20 cellular contexts compared by ENCODE assay signal in genomic region chr17:514584-514983, GRCh38.
A peak's percentile ranks its signal among the peaks of the same experiment; 100 is the strongest.
DNase-seq lines count a peak whose midpoint lies in the region; ATAC-seq and TF ChIP-seq lines count a peak whose summit lies in the region.
"Had no signal": no experiment of that assay in that cellular context is flagged by ENCODE, and none has a peak within 500 bp of the region (broad histone marks: within the 10 kb centered on the region; RNA-seq: fewer than 3 reads in every experiment).

No MANE protein-coding gene starts in this region.

- peaks cover 2% of the 10 kb centered on the region for H3K27me3 Mint-ChIP-seq in activated naive CD8-positive, alpha-beta T cell treated with anti-CD3 and anti-CD28 coated beads, Interleukin-2, amount 10 ng/mL, durations not matched to agents 7 days and 5 days
- no peaks in the 10 kb centered on the region for H3K27me3 Mint-ChIP-seq in activated naive CD8-positive, alpha-beta T cell treated with anti-CD3 and anti-CD28 coated beads for 36 hours
- H3K27me3 Mint-ChIP-seq in activated T-helper 17 cell treated with anti-CD3 and anti-CD28 coated beads, Interleukin-2, amount 50 U/mL, for 72 hours, result no peaks in the 10 kb centered on the region
- H3K27me3 Mint-ChIP-seq in neural crest cell (ENCODE audit: low read depth), result peaks cover 2% of the 10 kb centered on the region
- H3K27me3 Mint-ChIP-seq: CD4-positive, alpha-beta memory T cell; IgD-negative memory B cell had no signal

- peaks cover 6% of the 10 kb centered on the region for H3K9me3 Mint-ChIP-seq in activated naive CD8-positive, alpha-beta T cell treated with anti-CD3 and anti-CD28 coated beads, Interleukin-2, amount 10 ng/mL, durations not matched to agents 7 days and 5 days
- H3K9me3 Mint-ChIP-seq in activated naive CD8-positive, alpha-beta T cell treated with anti-CD3 and anti-CD28 coated beads for 36 hours, result peaks cover 6% of the 10 kb centered on the region
- H3K9me3 Mint-ChIP-seq in activated T-helper 17 cell treated with anti-CD3 and anti-CD28 coated beads, Interleukin-2, amount 50 U/mL, for 72 hours, result no peaks in the 10 kb centered on the region
- peaks cover 6% of the 10 kb centered on the region for H3K9me3 Mint-ChIP-seq in neural crest cell
- H3K9me3 Mint-ChIP-seq: IgD-negative memory B cell had no signal

- no peaks in the 10 kb centered on the region for H3K4me1 Mint-ChIP-seq in activated naive CD8-positive, alpha-beta T cell treated with anti-CD3 and anti-CD28 coated beads, Interleukin-2, amount 10 ng/mL, durations not matched to agents 7 days and 5 days
- no peaks in the 10 kb centered on the region for H3K4me1 Mint-ChIP-seq in activated naive CD8-positive, alpha-beta T cell treated with anti-CD3 and anti-CD28 coated beads for 36 hours
- H3K4me1 Mint-ChIP-seq in activated T-helper 17 cell treated with anti-CD3 and anti-CD28 coated beads, Interleukin-2, amount 50 U/mL, for 72 hours, result no peaks in the 10 kb centered on the region
- no peaks in the 10 kb centered on the region for H3K4me1 Mint-ChIP-seq in neural crest cell
- H3K4me1 Mint-ChIP-seq: CD4-positive, alpha-beta memory T cell; IgD-negative memory B cell had no signal

- H3K27ac Mint-ChIP-seq in activated naive CD8-positive, alpha-beta T cell treated with anti-CD3 and anti-CD28 coated beads, Interleukin-2, amount 10 ng/mL, durations not matched to agents 7 days and 5 days, result no peak overlapping the region
- H3K27ac Mint-ChIP-seq in activated naive CD8-positive, alpha-beta T cell treated with anti-CD3 and anti-CD28 coated beads for 36 hours, result no peak overlapping the region
- H3K27ac Mint-ChIP-seq in activated T-helper 17 cell treated with anti-CD3 and anti-CD28 coated beads, Interleukin-2, amount 50 U/mL, for 72 hours, result no peak overlapping the region
- H3K27ac Mint-ChIP-seq in neural crest cell (ENCODE audit: unreplicated experiment), result peak overlapping the region; percentile 57
- H3K27ac Mint-ChIP-seq: CD4-positive, alpha-beta memory T cell; H9; IgD-negative memory B cell had no signal

- TF ChIP-seq CTCF in neural crest cell (conservative IDR thresholded peaks at IDR 0.05), result no peak

- H3K4me3 Mint-ChIP-seq in activated naive CD8-positive, alpha-beta T cell treated with anti-CD3 and anti-CD28 coated beads, Interleukin-2, amount 10 ng/mL, durations not matched to agents 7 days and 5 days, result no peak overlapping the region
- H3K4me3 Mint-ChIP-seq in activated naive CD8-positive, alpha-beta T cell treated with anti-CD3 and anti-CD28 coated beads for 36 hours, result no peak overlapping the region
- no peak overlapping the region for H3K4me3 Mint-ChIP-seq in activated T-helper 17 cell treated with anti-CD3 and anti-CD28 coated beads, Interleukin-2, amount 50 U/mL, for 72 hours
- no peak overlapping the region for H3K4me3 Mint-ChIP-seq in neural crest cell
- H3K4me3 Mint-ChIP-seq: CD4-positive, alpha-beta memory T cell; H9 had no signal

- POLR2A ChIA-PET in activated naive CD8-positive, alpha-beta T cell treated with anti-CD3 and anti-CD28 coated beads, Interleukin-2, amount 10 ng/mL, durations not matched to agents 7 days and 5 days (lab: Charles Lee), result no interaction called here

- ATAC-seq in activated naive CD8-positive, alpha-beta T cell treated with anti-CD3 and anti-CD28 coated beads, Interleukin-2, amount 10 ng/mL, durations not matched to agents 7 days and 5 days (ENCODE audit: low read depth), result peak; percentile 65
- ATAC-seq in activated T-helper 17 cell treated with anti-CD3 and anti-CD28 coated beads, Interleukin-2, amount 50 U/mL, for 72 hours (replicated peaks), result peak; percentile 18
- ATAC-seq in GM18873 (IDR thresholded peaks at IDR 0.05; ENCODE audit: low FRiP score, unreplicated experiment), result no peak
- ATAC-seq: GM12878 had no signal

- no peak for DNase-seq in activated naive CD8-positive, alpha-beta T cell treated with anti-CD3 and anti-CD28 coated beads, Interleukin-2, amount 10 ng/mL, durations not matched to agents 7 days and 5 days
- no peak for DNase-seq in activated naive CD8-positive, alpha-beta T cell treated with anti-CD3 and anti-CD28 coated beads for 36 hours
- no peak for DNase-seq in neural crest cell (ENCODE audit: low read depth, low spot score)
- DNase-seq in SIG-M5 treated with dmso at 0.1 percent for 504 hours (lab: John Stamatoyannopoulos, UW; ENCODE audit: unreplicated experiment), result no peak
- no peak for DNase-seq in MV-4-11 (lab: John Stamatoyannopoulos, UW)
- DNase-seq: CD4-positive, alpha-beta memory T cell; DMS153; H9; Kasumi-1; MG63; NCI-H1105; NCI-H1694; NCI-H2107; NCI-H345; NCI-H524 treated with DMSO at 0.1 percent for 48 hours; PC-9 had no signal

- peaks cover 7% of the 10 kb centered on the region for H3K36me3 Mint-ChIP-seq in activated naive CD8-positive, alpha-beta T cell treated with anti-CD3 and anti-CD28 coated beads, Interleukin-2, amount 10 ng/mL, durations not matched to agents 7 days and 5 days
- peaks cover 9% of the 10 kb centered on the region for H3K36me3 Mint-ChIP-seq in activated naive CD8-positive, alpha-beta T cell treated with anti-CD3 and anti-CD28 coated beads for 36 hours
- H3K36me3 Mint-ChIP-seq in activated T-helper 17 cell treated with anti-CD3 and anti-CD28 coated beads, Interleukin-2, amount 50 U/mL, for 72 hours (ENCODE audit: low read depth), result peaks cover 19% of the 10 kb centered on the region
- H3K36me3 Mint-ChIP-seq in neural crest cell (ENCODE audit: low read depth), result peaks cover 19% of the 10 kb centered on the region
